Comparison of ENCODE assay signal across 16 cellular contexts in the genomic region with DNA sequence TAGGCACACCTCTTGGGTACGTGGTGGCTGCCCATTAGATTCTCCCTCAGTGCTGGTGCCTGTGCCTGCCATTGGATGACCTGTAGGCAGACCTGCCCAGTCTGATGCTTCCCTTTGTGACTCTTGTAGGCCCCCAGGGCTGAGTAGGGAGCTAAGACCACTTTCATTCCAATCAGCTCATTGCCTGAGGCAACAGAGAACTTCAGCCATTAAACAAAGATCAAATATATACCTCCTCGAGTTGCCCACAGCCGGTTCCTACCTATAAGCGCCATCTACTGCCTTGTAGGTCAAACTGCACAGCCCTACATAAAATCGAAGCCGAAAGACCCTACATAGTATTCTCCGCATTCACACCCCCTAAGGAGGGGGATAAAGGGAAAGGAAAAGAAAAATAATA.
DNase-seq lines count a peak whose midpoint lies in the region; ATAC-seq and TF ChIP-seq lines count a peak whose summit lies in the region.
"Had no signal": no experiment of that assay in that cellular context is flagged by ENCODE, and none has a peak within 500 bp of the region (broad histone marks: within the 10 kb centered on the region; RNA-seq: fewer than 3 reads in every experiment).

No MANE protein-coding gene starts in this region.

- H3K4me1 Mint-ChIP-seq in activated CD4-positive, alpha-beta memory T cell treated with anti-CD3 and anti-CD28 coated beads for 36 hours (ENCODE audit: low read depth) = no peaks in the 10 kb centered on the region
- H3K4me1 Mint-ChIP-seq: activated B cell treated with CpG ODN at 0.5 μM for 24 hours, CD14-positive monocyte had no signal

- H3K36me3 Mint-ChIP-seq in activated CD4-positive, alpha-beta memory T cell treated with anti-CD3 and anti-CD28 coated beads for 36 hours = no peaks in the 10 kb centered on the region
- H3K36me3 Mint-ChIP-seq: CD14-positive monocyte had no signal

- intact Hi-C loops in HCT116 (cut with micrococcal nuclease) = no loop called here
- intact Hi-C loops in PC-9 (cut with micrococcal nuclease; ENCODE audit: unreplicated experiment) = loop anchor here (5.0 kb wide), 1 partner anchor 1154 kb away; no protein-coding TSS in a partner anchor
- intact Hi-C loops in left lung (cut with DNase I) = no loop called here
- intact Hi-C loops in activated CD4-positive, alpha-beta memory T cell treated with anti-CD3 and anti-CD28 coated beads for 36 hours (cut with micrococcal nuclease) = no loop called here

- H3K27me3 Mint-ChIP-seq in activated CD4-positive, alpha-beta memory T cell treated with anti-CD3 and anti-CD28 coated beads for 36 hours = no peaks in the 10 kb centered on the region
- H3K27me3 Mint-ChIP-seq: activated B cell treated with CpG ODN at 0.5 μM for 24 hours; activated T-cell treated with anti-CD3 and anti-CD28 coated beads, Interleukin-2, amount 50 U/mL, for 24 hours had no signal

- BruUV-seq in HCT116 (replicated peaks; lab: Mats Ljungman, UMichigan) (no TSS peak), PC-9 (replicated peaks; lab: Mats Ljungman, UMichigan) (no TSS peak)

- no peaks in the 10 kb centered on the region for H3K79me2 ChIP-seq in HCT116 (ENCODE audit: insufficient read depth, low read length)
- H3K79me2 ChIP-seq in PC-9 (ENCODE audit: low read depth) = no peaks in the 10 kb centered on the region

- H3K36me3 ChIP-seq in BE2C (no peaks in the 10 kb centered on the region), HCT116 (ENCODE audit: control insufficient read depth in 1 of 2, insufficient read depth in 2 of 2, low read length in 2 of 2) (no peaks in the 10 kb centered on the region), PC-9 (ENCODE audit: low read depth) (no peaks in the 10 kb centered on the region), left lung (no peaks in the 10 kb centered on the region)
- H3K36me3 ChIP-seq: stomach had no signal

- ATAC-seq in HCT116 (peak; percentile 66), left lung (no peak), GM21381 (IDR thresholded peaks at IDR 0.05; ENCODE audit: unreplicated experiment) (no peak), esophagus mucosa (no peak)
- ATAC-seq: Right ventricle myocardium inferior had no signal

- H4K20me1 ChIP-seq in HCT116 (ENCODE audit: insufficient read depth) (no peaks in the 10 kb centered on the region), PC-9 (ENCODE audit: insufficient read depth) (no peaks in the 10 kb centered on the region)

- TF ChIP-seq CTCF in BE2C (IDR thresholded peaks at IDR 0.05; ENCODE audit: low read depth, low read length) (peak; percentile 60), HCT116 (IDR thresholded peaks at IDR 0.05 in 2 of 3, conservative IDR thresholded peaks at IDR 0.05 in 1 of 3; ENCODE audit: borderline replicate concordance in 1 of 3, insufficient read depth in 1 of 3, low read depth in 2 of 3, low read length in 2 of 3) (peak; percentile 5 to 47 (median 40); a peak in 4 of 6 replicates), PC-9 (conservative IDR thresholded peaks at IDR 0.05) (peak; percentile 65), fibroblast of the aortic adventitia (IDR thresholded peaks at IDR 0.05; ENCODE audit: insufficient read depth, low read length) (peak; percentile 13), left lung (IDR thresholded peaks at IDR 0.05) (no peak)

- H3K4me1 ChIP-seq in BE2C (no peaks in the 10 kb centered on the region), HCT116 (ENCODE audit: control insufficient read depth in 1 of 2, insufficient read depth in 2 of 2, low read length in 2 of 2) (no peaks in the 10 kb centered on the region), PC-9 (replicated peaks; ENCODE audit: insufficient read depth) (no peaks in the 10 kb centered on the region), left lung (no peaks in the 10 kb centered on the region)
- H3K4me1 ChIP-seq: stomach had no signal

- no peak overlapping the region for H3K27ac Mint-ChIP-seq in activated CD4-positive, alpha-beta memory T cell treated with anti-CD3 and anti-CD28 coated beads for 36 hours
- H3K27ac Mint-ChIP-seq: activated B cell treated with CpG ODN at 0.5 μM for 24 hours; activated T-cell treated with anti-CD3 and anti-CD28 coated beads, Interleukin-2, amount 50 U/mL, for 24 hours; CD14-positive monocyte had no signal

- no peak for TF ChIP-seq POLR2A in HCT116 (IDR thresholded peaks at IDR 0.05; ENCODE audit: borderline replicate concordance, extremely low read depth, insufficient read depth, insufficient read length)

- H3K9me3 ChIP-seq in BE2C (no peaks in the 10 kb centered on the region), HCT116 (ENCODE audit: control insufficient read depth in 1 of 2, insufficient read depth in 1 of 2, low read depth in 1 of 2, low read length in 2 of 2) (no peaks in the 10 kb centered on the region; a peak in 2 of 4 replicates), PC-9 (ENCODE audit: insufficient read depth, low read depth) (no peaks in the 10 kb centered on the region; the same call in 1 of the 2 replicates), left lung (peaks cover 0 to 52% of the 10 kb centered on the region in 2 donors)

- no peak overlapping the region for H3K4me3 Mint-ChIP-seq in activated CD4-positive, alpha-beta memory T cell treated with anti-CD3 and anti-CD28 coated beads for 36 hours
- H3K4me3 Mint-ChIP-seq: activated B cell treated with CpG ODN at 0.5 μM for 24 hours; activated T-cell treated with anti-CD3 and anti-CD28 coated beads, Interleukin-2, amount 50 U/mL, for 24 hours; CD14-positive monocyte had no signal

- no peaks in the 10 kb centered on the region for H3K9me2 ChIP-seq in HCT116 (ENCODE audit: insufficient read depth)
- H3K9me2 ChIP-seq in PC-9 (ENCODE audit: insufficient read depth) = peaks cover 10% of the 10 kb centered on the region; the same call in 1 of the 2 replicates

- H3K4me3 ChIP-seq in BE2C (ENCODE audit: low read depth, low read length) (no peak overlapping the region), HCT116 (replicated peaks in 1 of 2; ENCODE audit: low read depth in 1 of 2, low read length in 2 of 2) (no peak overlapping the region), PC-9 (no peak overlapping the region), fibroblast of the aortic adventitia (ENCODE audit: low read depth, low read length) (no peak overlapping the region), left lung (no peak overlapping the region)
- H3K4me3 ChIP-seq: stomach had no signal

- H3K27me3 ChIP-seq in BE2C (no peaks in the 10 kb centered on the region), HCT116 (ENCODE audit: insufficient read depth, low read length) (no peaks in the 10 kb centered on the region), PC-9 (ENCODE audit: insufficient read depth, low read depth) (no peaks in the 10 kb centered on the region), left lung (no peaks in the 10 kb centered on the region)
- H3K27me3 ChIP-seq: stomach had no signal

- POLR2A ChIA-PET in HCT116 (lab: Charles Lee) = no interaction called here
- POLR2A ChIA-PET in PC-9 (lab: Charles Lee; ENCODE audit: unreplicated experiment) = no interaction called here
- POLR2A ChIA-PET in activated CD4-positive, alpha-beta memory T cell treated with anti-CD3 and anti-CD28 coated beads for 36 hours (lab: Charles Lee) = no interaction called here

- no peaks in the 10 kb centered on the region for H3F3A ChIP-seq in PC-9 (ENCODE audit: insufficient read depth, low read depth)

- no peak overlapping the region for H3K9ac ChIP-seq in HCT116 (ENCODE audit: low read length)

- H3K27ac ChIP-seq in HCT116 (ENCODE audit: low read depth, low read length) = no peak overlapping the region
- no peak overlapping the region for H3K27ac ChIP-seq in PC-9
- no peak overlapping the region for H3K27ac ChIP-seq in left lung
- H3K27ac ChIP-seq: stomach had no signal

- CTCF ChIA-PET in HCT116 (lab: Charles Lee) (no interaction called here), PC-9 (lab: Charles Lee) (no interaction called here)
- CTCF ChIA-PET in activated CD4-positive, alpha-beta memory T cell treated with anti-CD3 and anti-CD28 coated beads for 36 hours (lab: Charles Lee) = no interaction called here

- H3K4me2 ChIP-seq in HCT116 (ENCODE audit: low read length) = no peak overlapping the region
- no peak overlapping the region for H3K4me2 ChIP-seq in PC-9

- H2AFZ ChIP-seq in HCT116 (ENCODE audit: low read depth, low read length, poor library complexity, severe bottlenecking) (no peak overlapping the region), PC-9 (no peak overlapping the region)

- peak; percentile 25 for DNase-seq in BE2C
- DNase-seq in HCT116 (ENCODE audit: low read depth, low spot score) = no peak
- DNase-seq in PC-9 = no peak
- no peak for DNase-seq in fibroblast of the aortic adventitia (ENCODE audit: low read depth)
- DNase-seq in left lung = no peak
- no peak for DNase-seq in activated CD4-positive, alpha-beta memory T cell treated with anti-CD3 and anti-CD28 coated beads for 36 hours
- DNase-seq: activated B cell treated with CpG ODN at 0.5 μM for 24 hours; activated T-cell treated with anti-CD3 and anti-CD28 coated beads, Interleukin-2, amount 50 U/mL, for 24 hours; effector CD4-positive, alpha-beta T cell; GF-D8; NCI-H2081; stomach had no signal

- peaks cover 41% of the 10 kb centered on the region for H3K9me3 Mint-ChIP-seq in activated CD4-positive, alpha-beta memory T cell treated with anti-CD3 and anti-CD28 coated beads for 36 hours

- peak; percentile 17; the same call in 1 of the 2 replicates for TF ChIP-seq RAD21 in HCT116 (IDR thresholded peaks at IDR 0.05; ENCODE audit: low read depth)

- RAD21 ChIA-PET in HCT116 (lab: Charles Lee; ENCODE audit: low non-redundant PET in 1 of 2, low total read pairs in 2 of 2, uncharacterized antibody in 2 of 2, unreplicated experiment in 2 of 2) = no interaction called here

TF ChIP-seq in HCT116, 20 proteins besides CTCF, POLR2A, EP300 and RAD21 (continues in another document):
- TF ChIP-seq, protein P1, sequence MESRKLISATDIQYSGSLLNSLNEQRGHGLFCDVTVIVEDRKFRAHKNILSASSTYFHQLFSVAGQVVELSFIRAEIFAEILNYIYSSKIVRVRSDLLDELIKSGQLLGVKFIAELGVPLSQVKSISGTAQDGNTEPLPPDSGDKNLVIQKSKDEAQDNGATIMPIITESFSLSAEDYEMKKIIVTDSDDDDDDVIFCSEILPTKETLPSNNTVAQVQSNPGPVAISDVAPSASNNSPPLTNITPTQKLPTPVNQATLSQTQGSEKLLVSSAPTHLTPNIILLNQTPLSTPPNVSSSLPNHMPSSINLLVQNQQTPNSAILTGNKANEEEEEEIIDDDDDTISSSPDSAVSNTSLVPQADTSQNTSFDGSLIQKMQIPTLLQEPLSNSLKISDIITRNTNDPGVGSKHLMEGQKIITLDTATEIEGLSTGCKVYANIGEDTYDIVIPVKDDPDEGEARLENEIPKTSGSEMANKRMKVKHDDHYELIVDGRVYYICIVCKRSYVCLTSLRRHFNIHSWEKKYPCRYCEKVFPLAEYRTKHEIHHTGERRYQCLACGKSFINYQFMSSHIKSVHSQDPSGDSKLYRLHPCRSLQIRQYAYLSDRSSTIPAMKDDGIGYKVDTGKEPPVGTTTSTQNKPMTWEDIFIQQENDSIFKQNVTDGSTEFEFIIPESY (IDR thresholded peaks at IDR 0.05; ENCODE audit: extremely low read depth, insufficient replicate concordance, low read length) = no peak

Comparison
In these comparisons a context has a peak if more than half of its experiments do, and no peak if none do; other contexts are left out.
1. CTCF ChIP-seq: peak in BE2C (single experiment), HCT116 (3 of 3), PC-9 (single experiment) and fibroblast of the aortic adventitia (single experiment); none in left lung (0 of 2).